1 cellular context compared by ENCODE assay signal in the genomic region with DNA sequence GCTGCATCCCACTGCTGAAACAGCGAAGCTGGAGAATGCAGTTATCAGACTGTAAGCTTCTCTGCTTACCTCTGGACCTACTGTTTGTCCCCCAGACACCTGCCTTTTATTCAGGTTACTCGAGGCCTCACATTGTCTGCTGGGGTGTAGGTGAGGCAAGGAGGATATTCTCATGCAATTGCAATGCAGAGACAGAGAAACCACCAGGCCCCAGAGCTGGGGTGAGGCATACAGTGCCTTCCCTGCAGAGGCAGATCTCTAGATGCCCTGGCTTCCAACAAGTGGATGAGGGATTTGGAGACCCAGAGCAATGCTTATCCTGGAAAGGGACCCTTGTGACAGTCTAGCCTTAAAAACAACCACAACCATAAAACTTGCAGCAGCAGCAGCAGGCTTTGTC.
TF ChIP-seq lines count a peak whose summit lies in the region.

No MANE protein-coding gene starts in this region.

TF ChIP-seq in H1, 55 proteins besides CTCF, POLR2A, EP300 and RAD21:
- TF ChIP-seq SUZ12 (IDR thresholded peaks at IDR 0.05; ENCODE audit: low read length): no peak
